17 cellular contexts compared by ENCODE assay signal in genomic region chr4:67483868-67484602, GRCh38.
A peak's percentile ranks its signal among the peaks of the same experiment; 100 is the strongest.
DNase-seq lines count a peak whose midpoint lies in the region; ATAC-seq, FAIRE-seq and TF ChIP-seq lines count a peak whose summit lies in the region.
"Had no signal": no experiment of that assay in that cellular context is flagged by ENCODE, and none has a peak within 500 bp of the region (broad histone marks: within the 10 kb centered on the region; RNA-seq: fewer than 3 reads in every experiment).

No MANE protein-coding gene starts in this region.

- H3K36me3 Mint-ChIP-seq in HFFc6 (ENCODE audit: low read depth), result peaks cover 39% of the 10 kb centered on the region

- peaks cover 29% of the 10 kb centered on the region for H3K4me1 Mint-ChIP-seq in HFFc6 (ENCODE audit: low read depth)
- H3K4me1 Mint-ChIP-seq: activated B cell treated with CpG ODN at 0.5 μM for 24 hours had no signal

- intact Hi-C loops in kidney (cut with DNase I), result no loop called here
- intact Hi-C loops in left colon (cut with DNase I, micrococcal nuclease), result no loop called here

- peaks cover 4% of the 10 kb centered on the region; the same call in 1 of the 2 replicates for H3K9me3 Mint-ChIP-seq in HFFc6

- H3K27ac ChIP-seq in kidney (ENCODE audit: low read depth in 2 of 2, low read length in 2 of 2), result no peak overlapping the region

- DNase-seq in EH (ENCODE audit: low read depth), result peak; percentile 67
- DNase-seq in HFFc6, result peak; percentile 25
- peak; percentile 44 for DNase-seq in astrocyte of the hippocampus (ENCODE audit: low read depth, low spot score)
- DNase-seq in kidney, result no peak
- no peak for DNase-seq in stimulated activated CD4-positive, alpha-beta T cell treated with anti-CD3 and anti-CD28 coated beads, Interleukin-4, amount 100 ng/mL, for 24 hours
- no peak for DNase-seq in left colon
- DNase-seq: activated B cell treated with CpG ODN at 0.5 μM for 24 hours; activated effector memory CD4-positive, alpha-beta T cell treated with anti-CD3 and anti-CD28 coated beads, Interleukin-2, amount 50 U/mL, for 16 hours; CD8-positive, alpha-beta memory T cell; glutamatergic neuron; NCI-H69; posterior cingulate gyrus; SHP77 treated with DMSO at 0.1 percent for 48 hours; stimulated activated CD4-positive, alpha-beta T cell treated with anti-CD3 and anti-CD28 coated beads, Interleukin-2, amount 100 ng/mL, for 48 hours had no signal

- no peaks in the 10 kb centered on the region for H3K9me3 ChIP-seq in kidney (ENCODE audit: control insufficient read depth in 1 of 2, low read length in 2 of 2)

- TF ChIP-seq CTCF in HFFc6 (IDR thresholded peaks at IDR 0.05) (no peak), kidney (IDR thresholded peaks at IDR 0.05; ENCODE audit: borderline replicate concordance, extremely low read depth, insufficient read depth) (no peak)

- no peaks in the 10 kb centered on the region for H3K4me1 ChIP-seq in kidney (ENCODE audit: control insufficient read depth in 1 of 2, insufficient read depth in 1 of 2, low read depth in 1 of 2, low read length in 2 of 2)

- H3K36me3 ChIP-seq in kidney (ENCODE audit: control insufficient read depth in 1 of 2, insufficient read depth in 2 of 2, low read length in 2 of 2), result peaks cover 7 to 12% of the 10 kb centered on the region in 2 donors

- no peak overlapping the region for H3K9ac ChIP-seq in kidney (ENCODE audit: low read length in 2 of 2)

- H3K27me3 Mint-ChIP-seq in HFFc6 (ENCODE audit: insufficient read depth), result no peaks in the 10 kb centered on the region
- H3K27me3 Mint-ChIP-seq: activated B cell treated with CpG ODN at 0.5 μM for 24 hours; CD8-positive, alpha-beta memory T cell; memory B cell had no signal

- no peak for ATAC-seq in HG03095 (IDR thresholded peaks at IDR 0.05; ENCODE audit: unreplicated experiment)
- no peak for ATAC-seq in HG02571 (IDR thresholded peaks at IDR 0.05; ENCODE audit: unreplicated experiment)
- no peak for ATAC-seq in left colon

- peak overlapping the region; percentile 42; the same call in 1 of the 2 replicates for H3K4me3 Mint-ChIP-seq in HFFc6
- H3K4me3 Mint-ChIP-seq: activated B cell treated with CpG ODN at 0.5 μM for 24 hours, memory B cell had no signal

- H3K4me3 ChIP-seq in kidney (ENCODE audit: low read length in 2 of 2), result no peak overlapping the region

- FAIRE-seq in kidney (lab: Jason Lieb, UNC), result peak; percentile 79

- peak overlapping the region; percentile 77 for H3K27ac Mint-ChIP-seq in HFFc6
- H3K27ac Mint-ChIP-seq: activated B cell treated with CpG ODN at 0.5 μM for 24 hours, memory B cell had no signal

Comparison
In these comparisons a context has a peak if more than half of its experiments do, and no peak if none do; other contexts are left out.
1. DNase-seq: peak in EH (single experiment), HFFc6 (single experiment) and astrocyte of the hippocampus (single experiment); none in kidney (single experiment), stimulated activated CD4-positive, alpha-beta T cell treated with anti-CD3 and anti-CD28 coated beads, Interleukin-4, amount 100 ng/mL, for 24 hours (single experiment) and left colon (0 of 2).